Comparison of ENCODE assay signal across 8 cellular contexts in genomic region chr2:97662895-97663625, GRCh38. TPM values are rescaled to one million over a fixed set of nuclear protein-coding genes. Genes with fewer than 3 reads are reported as not detected.
DNase-seq lines count a peak whose midpoint lies in the region; ATAC-seq and TF ChIP-seq lines count a peak whose summit lies in the region.

No MANE protein-coding gene starts in this region.

- ATAC-seq in GM19452 (IDR thresholded peaks at IDR 0.05; ENCODE audit: unreplicated experiment) = peak; percentile 43
- peak; percentile 25 for ATAC-seq in HG03565 (IDR thresholded peaks at IDR 0.05; ENCODE audit: unreplicated experiment)

- TF ChIP-seq CTCF in RWPE1 (conservative IDR thresholded peaks at IDR 0.05; ENCODE audit: low read depth) (no peak), fibroblast of villous mesenchyme (IDR thresholded peaks at IDR 0.05; ENCODE audit: insufficient read depth, low read depth, low read length) (no peak), neural progenitor cell (IDR thresholded peaks at IDR 0.05) (no peak)

- no peaks in the 10 kb centered on the region for H3K36me3 Mint-ChIP-seq in neural progenitor cell

- H3K9me3 ChIP-seq in neural progenitor cell (ENCODE audit: low read depth) = no peaks in the 10 kb centered on the region
- H3K9me3 ChIP-seq in stomach smooth muscle (ENCODE audit: control insufficient read depth in 2 of 2, low read length in 2 of 2) = no peaks in the 10 kb centered on the region

- peak; percentile 66 for DNase-seq in COR-L47 (lab: John Stamatoyannopoulos, UW)
- DNase-seq in RWPE1 (ENCODE audit: low spot score) = peak; percentile 82
- peak; percentile 58 for DNase-seq in activated gamma-delta T cell (lab: John Stamatoyannopoulos, UW)
- peak; percentile 89 for DNase-seq in fibroblast of villous mesenchyme (ENCODE audit: low read depth)
- peak; percentile 89 for DNase-seq in neural progenitor cell (ENCODE audit: low spot score)

- CTCF ChIA-PET in RWPE1 (lab: Yijun Ruan, JAX) = interaction anchor here (1.1 kb wide), 1 partner anchor 72 kb away, joined by 3 read pairs; no protein-coding TSS in a partner anchor

- peak overlapping the region; percentile 69 for H3K9ac ChIP-seq in neural progenitor cell
- peak overlapping the region; percentile 73 to 75 for H3K9ac ChIP-seq in stomach smooth muscle (ENCODE audit: low read length in 2 of 2)

- H3K36me3 ChIP-seq in neural progenitor cell = no peaks in the 10 kb centered on the region
- H3K36me3 ChIP-seq in stomach smooth muscle (ENCODE audit: control insufficient read depth in 2 of 2, insufficient read depth in 2 of 2, low read length in 2 of 2) = peaks cover 5 to 14% of the 10 kb centered on the region in 2 donors

- H3K27ac ChIP-seq in RWPE1 = peak overlapping the region; percentile 95
- peak overlapping the region; percentile 82 for H3K27ac ChIP-seq in neural progenitor cell
- H3K27ac ChIP-seq in stomach smooth muscle (ENCODE audit: low read length) = peak overlapping the region; percentile 73

- peak overlapping the region; percentile 86 for H3K27ac Mint-ChIP-seq in neural progenitor cell

- peaks cover 17% of the 10 kb centered on the region for H3K4me1 ChIP-seq in neural progenitor cell
- H3K4me1 ChIP-seq in stomach smooth muscle (ENCODE audit: control insufficient read depth, insufficient read depth, low read length) = peaks cover 32% of the 10 kb centered on the region

- H3K27me3 ChIP-seq in neural progenitor cell (no peaks in the 10 kb centered on the region), stomach smooth muscle (ENCODE audit: control insufficient read depth in 1 of 2, insufficient read depth in 2 of 2, low read length in 2 of 2) (no peaks in the 10 kb centered on the region)

- POLR2A ChIA-PET in RWPE1 (lab: Yijun Ruan, JAX; ENCODE audit: low non-redundant PET) = interaction anchor here (1.8 kb wide), 1 partner anchor 17 kb away, joined by 8 read pairs; the partner anchor contains the start of gene COX5B

- H3K4me1 Mint-ChIP-seq in neural progenitor cell = peaks cover 24% of the 10 kb centered on the region

- H3K4me3 ChIP-seq in fibroblast of villous mesenchyme (ENCODE audit: low read depth, low read length) (peak overlapping the region; percentile 82), neural progenitor cell (peak overlapping the region; percentile 69), stomach smooth muscle (ENCODE audit: low read length in 2 of 2) (peak overlapping the region; percentile 85 to 88)

- peaks cover 30% of the 10 kb centered on the region for H3F3A ChIP-seq in neural progenitor cell (ENCODE audit: low read depth)

- H3K4me2 ChIP-seq in neural progenitor cell = peak overlapping the region; percentile 95

- peak overlapping the region; percentile 71 for H2AFZ ChIP-seq in neural progenitor cell (replicated peaks)

- peaks cover 3% of the 10 kb centered on the region for H3K27me3 Mint-ChIP-seq in neural progenitor cell (ENCODE audit: insufficient read depth, low read depth)

- H3K79me2 ChIP-seq in neural progenitor cell (ENCODE audit: low read depth) = peaks cover 29% of the 10 kb centered on the region

- H4K20me1 ChIP-seq in neural progenitor cell (ENCODE audit: low read depth) = peaks cover 34% of the 10 kb centered on the region

- H3K9me3 Mint-ChIP-seq in neural progenitor cell = no peaks in the 10 kb centered on the region

- H3K4me3 Mint-ChIP-seq in neural progenitor cell = peak overlapping the region; percentile 90

RNA-seq across cellular contexts. Expression of gene ACTR1B, which starts 0.8 kb away (rescaled TPM):
- total RNA-seq in fibroblast of villous mesenchyme (70.4 and 71.2 TPM in 2 replicates), neural progenitor cell (ENCODE audit: low replicate concordance) (42.9 and 73.2 TPM in 2 replicates)

RNA-seq across cellular contexts. Expression of gene C2orf92, which starts 6.5 kb away (rescaled TPM):
- total RNA-seq in fibroblast of villous mesenchyme (2.6 and 6.0 TPM in 2 replicates), neural progenitor cell (ENCODE audit: low replicate concordance) (3.3 and 6.2 TPM in 2 replicates)

RNA-seq across cellular contexts. Expression of gene COX5B, which starts 17.2 kb away (rescaled TPM):
- 270 and 304 TPM in 2 replicates for total RNA-seq in fibroblast of villous mesenchyme
- total RNA-seq in neural progenitor cell (ENCODE audit: low replicate concordance) = 148 and 181 TPM in 2 replicates

RNA-seq across cellular contexts. Expression of gene ZAP70, which starts 50.3 kb away (rescaled TPM):
- not detected in 2 replicates for total RNA-seq in fibroblast of villous mesenchyme
- 0.37 TPM in 1 of 2 replicates, not detected in the other for total RNA-seq in neural progenitor cell (ENCODE audit: low replicate concordance)

Comparison
In these comparisons a context has a peak if more than half of its experiments do, and no peak if none do; other contexts are left out.
1. Peak in every context shown above with its lines: DNase-seq, ATAC-seq, H3K4me3 ChIP-seq and H3K27ac ChIP-seq.